18 cellular contexts compared by ENCODE assay signal in the genomic region with DNA sequence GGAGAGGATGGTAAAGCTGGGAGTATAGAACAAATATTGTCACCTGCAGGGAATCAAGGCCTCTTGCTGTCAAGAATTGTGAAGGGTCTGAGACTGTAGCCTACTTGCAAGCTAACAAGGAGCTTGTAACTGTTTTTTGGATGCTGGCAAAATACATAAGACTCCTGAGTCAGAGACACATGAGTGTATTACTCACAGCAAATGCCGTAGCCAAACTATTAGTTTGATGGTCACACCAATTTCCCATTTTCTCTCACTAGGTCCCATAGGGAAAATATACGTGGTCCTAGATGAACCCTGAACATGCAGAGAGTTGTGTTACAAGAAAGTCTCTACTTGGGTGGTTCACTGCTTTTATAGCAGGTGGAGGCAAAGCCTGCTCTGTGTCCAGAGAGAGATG. TPM values are rescaled to one million over a fixed set of nuclear protein-coding genes. Genes with fewer than 3 reads are reported as not detected.
DNase-seq lines count a peak whose midpoint lies in the region; ATAC-seq, FAIRE-seq and TF ChIP-seq lines count a peak whose summit lies in the region.
"Had no signal": no experiment of that assay in that cellular context is flagged by ENCODE, and none has a peak within 500 bp of the region (broad histone marks: within the 10 kb centered on the region; RNA-seq: fewer than 3 reads in every experiment).

No MANE protein-coding gene starts in this region.

- WGBS in suprapubic skin: 96% methylated on average over 2 of the region's 2 CpGs

- TF ChIP-seq CTCF in astrocyte (IDR thresholded peaks at IDR 0.05; ENCODE audit: insufficient read depth, low read depth, low read length): no peak
- TF ChIP-seq CTCF in foreskin fibroblast (IDR thresholded peaks at IDR 0.05; ENCODE audit: low read depth, low read length): no peak
- no peak for TF ChIP-seq CTCF in suprapubic skin (IDR thresholded peaks at IDR 0.05)

- no peak overlapping the region for H3K9ac ChIP-seq in astrocyte (ENCODE audit: low read length)

- DNase-seq in GM04503 (ENCODE audit: low read depth) (peak; percentile 49), astrocyte (ENCODE audit: low read depth) (peak; percentile 82), foreskin fibroblast (peak; percentile 50 to 79), suprapubic skin (ENCODE audit: low spot score in 2 of 2) (no peak), T-helper 1 cell (no peak), caudate nucleus (lab: John Stamatoyannopoulos, UW) (no peak)
- DNase-seq: activated CD4-positive, CD25-positive, alpha-beta regulatory T cell; GDM1; head of caudate nucleus; kidney; MM.1S; NCI-H2081; ovary; T-helper 17 cell had no signal

- H3K4me3 ChIP-seq in astrocyte (ENCODE audit: insufficient read depth, low read depth, low read length): no peak overlapping the region
- no peak overlapping the region for H3K4me3 ChIP-seq in foreskin fibroblast (ENCODE audit: low read depth in 1 of 2, low read length in 2 of 2)
- H3K4me3 ChIP-seq in suprapubic skin: no peak overlapping the region
- H3K4me3 ChIP-seq: breast epithelium, ovary had no signal

- H3K9me3 ChIP-seq in astrocyte (ENCODE audit: insufficient read depth, low read depth, low read length) (no peaks in the 10 kb centered on the region), suprapubic skin (no peaks in the 10 kb centered on the region)
- H3K9me3 ChIP-seq: breast epithelium, ovary had no signal

- no peak overlapping the region for H2AFZ ChIP-seq in astrocyte (ENCODE audit: low read depth, low read length)

- no peak for TF ChIP-seq POLR2A in suprapubic skin (IDR thresholded peaks at IDR 0.05)

- no peaks in the 10 kb centered on the region for H4K20me1 ChIP-seq in astrocyte (ENCODE audit: insufficient read depth, low read length)

- H3K4me1 Mint-ChIP-seq in astrocyte (ENCODE audit: low read depth, unreplicated experiment): peaks cover 30% of the 10 kb centered on the region

- no peak for TF ChIP-seq EP300 in suprapubic skin (IDR thresholded peaks at IDR 0.05)

- H3K27me3 Mint-ChIP-seq in astrocyte (ENCODE audit: low read depth, unreplicated experiment): peaks cover 3% of the 10 kb centered on the region
- H3K27me3 Mint-ChIP-seq: stimulated activated naive CD8-positive, alpha-beta T cell treated with anti-CD3 and anti-CD28 coated beads, Interleukin-15, Interleukin-2, amounts not matched to agents 100 ng/mL and 50 ng/mL, for 24 hours; T-helper 17 cell had no signal

- no peak for ATAC-seq in GM21367 (IDR thresholded peaks at IDR 0.05; ENCODE audit: unreplicated experiment)
- ATAC-seq: T-helper 17 cell had no signal

- FAIRE-seq in astrocyte (lab: Jason Lieb, UNC): no peak
- FAIRE-seq: HTR-8/SVneo, kidney had no signal

- H3K79me2 ChIP-seq in astrocyte (ENCODE audit: insufficient read depth, low read length): no peaks in the 10 kb centered on the region

- no peaks in the 10 kb centered on the region for H3K36me3 Mint-ChIP-seq in astrocyte (ENCODE audit: low read depth, unreplicated experiment)

- H3K27ac Mint-ChIP-seq in astrocyte (ENCODE audit: unreplicated experiment): no peak overlapping the region
- H3K27ac Mint-ChIP-seq: stimulated activated naive CD8-positive, alpha-beta T cell treated with anti-CD3 and anti-CD28 coated beads, Interleukin-15, Interleukin-2, amounts not matched to agents 100 ng/mL and 50 ng/mL, for 24 hours; T-helper 17 cell had no signal

- H3K4me2 ChIP-seq in astrocyte (ENCODE audit: low read length): no peak overlapping the region

- no peaks in the 10 kb centered on the region for H3K36me3 ChIP-seq in astrocyte (ENCODE audit: insufficient read depth, low read length)
- no peaks in the 10 kb centered on the region for H3K36me3 ChIP-seq in suprapubic skin
- H3K36me3 ChIP-seq: breast epithelium, ovary had no signal

- H3K27me3 ChIP-seq in astrocyte (ENCODE audit: insufficient read depth, low read length) (no peaks in the 10 kb centered on the region), suprapubic skin (no peaks in the 10 kb centered on the region)
- H3K27me3 ChIP-seq: breast epithelium, ovary had no signal

- H3K4me1 ChIP-seq in astrocyte (ENCODE audit: insufficient read depth, low read length) (peaks cover 6% of the 10 kb centered on the region), suprapubic skin (peaks cover 6% of the 10 kb centered on the region)
- H3K4me1 ChIP-seq: breast epithelium had no signal

- no peak overlapping the region for H3K4me3 Mint-ChIP-seq in astrocyte (ENCODE audit: unreplicated experiment)
- H3K4me3 Mint-ChIP-seq: stimulated activated naive CD8-positive, alpha-beta T cell treated with anti-CD3 and anti-CD28 coated beads, Interleukin-15, Interleukin-2, amounts not matched to agents 100 ng/mL and 50 ng/mL, for 24 hours; T-helper 17 cell had no signal

- peaks cover 5% of the 10 kb centered on the region for H3K9me3 Mint-ChIP-seq in astrocyte (ENCODE audit: unreplicated experiment)
- H3K9me3 Mint-ChIP-seq: stimulated activated naive CD8-positive, alpha-beta T cell treated with anti-CD3 and anti-CD28 coated beads, Interleukin-15, Interleukin-2, amounts not matched to agents 100 ng/mL and 50 ng/mL, for 24 hours had no signal

- no peak overlapping the region for H3K27ac ChIP-seq in astrocyte (ENCODE audit: low read depth, low read length)
- peak overlapping the region; percentile 57 for H3K27ac ChIP-seq in suprapubic skin
- no peak overlapping the region for H3K27ac ChIP-seq in caudate nucleus (ENCODE audit: low read depth, low read length)
- H3K27ac ChIP-seq: ovary had no signal

RNA-seq across cellular contexts. Expression of a gene that starts 44.7 kb away (rescaled TPM):
- not detected in 2 replicates for total RNA-seq in astrocyte
- total RNA-seq in suprapubic skin: under 1 TPM in 2 of 4 donors, not detected in 2; 0.26 to 0.96 TPM

Comparison
In these comparisons a context has a peak if more than half of its experiments do, and no peak if none do; other contexts are left out.
1. DNase-seq: peak in GM04503 (single experiment), astrocyte (single experiment) and foreskin fibroblast (2 of 2); none in suprapubic skin (0 of 2), T-helper 1 cell (0 of 5) and caudate nucleus (0 of 61).